ENCODE assay signal across 1 cellular context in the genomic region with DNA sequence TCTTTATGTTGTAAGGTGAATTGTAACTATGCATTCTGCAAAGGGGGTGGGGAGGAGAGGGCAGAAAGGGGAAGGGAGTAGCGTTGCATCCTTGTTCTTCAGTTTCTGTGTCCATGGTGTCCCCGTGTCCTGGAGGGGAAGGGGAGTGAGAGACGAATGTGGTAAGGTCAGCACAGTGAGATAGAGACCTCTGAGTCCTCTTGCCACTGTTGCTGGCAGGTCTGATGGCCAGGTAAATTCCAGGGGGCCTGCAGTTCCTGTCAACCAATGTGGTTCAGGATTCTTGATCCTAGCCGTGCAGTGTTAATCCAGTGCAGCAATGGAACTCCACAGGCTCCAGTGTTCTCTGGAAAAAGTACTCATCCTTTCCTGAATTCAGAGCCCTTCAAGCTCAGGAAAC.
TF ChIP-seq lines count a peak whose summit lies in the region.

No MANE protein-coding gene starts in this region.

TF ChIP-seq in SK-N-SH, 30 proteins besides CTCF, POLR2A, EP300 and RAD21 (continued from another document):
- TF ChIP-seq, protein P1, sequence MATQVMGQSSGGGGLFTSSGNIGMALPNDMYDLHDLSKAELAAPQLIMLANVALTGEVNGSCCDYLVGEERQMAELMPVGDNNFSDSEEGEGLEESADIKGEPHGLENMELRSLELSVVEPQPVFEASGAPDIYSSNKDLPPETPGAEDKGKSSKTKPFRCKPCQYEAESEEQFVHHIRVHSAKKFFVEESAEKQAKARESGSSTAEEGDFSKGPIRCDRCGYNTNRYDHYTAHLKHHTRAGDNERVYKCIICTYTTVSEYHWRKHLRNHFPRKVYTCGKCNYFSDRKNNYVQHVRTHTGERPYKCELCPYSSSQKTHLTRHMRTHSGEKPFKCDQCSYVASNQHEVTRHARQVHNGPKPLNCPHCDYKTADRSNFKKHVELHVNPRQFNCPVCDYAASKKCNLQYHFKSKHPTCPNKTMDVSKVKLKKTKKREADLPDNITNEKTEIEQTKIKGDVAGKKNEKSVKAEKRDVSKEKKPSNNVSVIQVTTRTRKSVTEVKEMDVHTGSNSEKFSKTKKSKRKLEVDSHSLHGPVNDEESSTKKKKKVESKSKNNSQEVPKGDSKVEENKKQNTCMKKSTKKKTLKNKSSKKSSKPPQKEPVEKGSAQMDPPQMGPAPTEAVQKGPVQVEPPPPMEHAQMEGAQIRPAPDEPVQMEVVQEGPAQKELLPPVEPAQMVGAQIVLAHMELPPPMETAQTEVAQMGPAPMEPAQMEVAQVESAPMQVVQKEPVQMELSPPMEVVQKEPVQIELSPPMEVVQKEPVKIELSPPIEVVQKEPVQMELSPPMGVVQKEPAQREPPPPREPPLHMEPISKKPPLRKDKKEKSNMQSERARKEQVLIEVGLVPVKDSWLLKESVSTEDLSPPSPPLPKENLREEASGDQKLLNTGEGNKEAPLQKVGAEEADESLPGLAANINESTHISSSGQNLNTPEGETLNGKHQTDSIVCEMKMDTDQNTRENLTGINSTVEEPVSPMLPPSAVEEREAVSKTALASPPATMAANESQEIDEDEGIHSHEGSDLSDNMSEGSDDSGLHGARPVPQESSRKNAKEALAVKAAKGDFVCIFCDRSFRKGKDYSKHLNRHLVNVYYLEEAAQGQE (IDR thresholded peaks at IDR 0.05; ENCODE audit: low read depth, low read length), result no peak
- TF ChIP-seq NRF1 (IDR thresholded peaks at IDR 0.05; ENCODE audit: low read depth, low read length), result no peak
- TF ChIP-seq, protein P2, sequence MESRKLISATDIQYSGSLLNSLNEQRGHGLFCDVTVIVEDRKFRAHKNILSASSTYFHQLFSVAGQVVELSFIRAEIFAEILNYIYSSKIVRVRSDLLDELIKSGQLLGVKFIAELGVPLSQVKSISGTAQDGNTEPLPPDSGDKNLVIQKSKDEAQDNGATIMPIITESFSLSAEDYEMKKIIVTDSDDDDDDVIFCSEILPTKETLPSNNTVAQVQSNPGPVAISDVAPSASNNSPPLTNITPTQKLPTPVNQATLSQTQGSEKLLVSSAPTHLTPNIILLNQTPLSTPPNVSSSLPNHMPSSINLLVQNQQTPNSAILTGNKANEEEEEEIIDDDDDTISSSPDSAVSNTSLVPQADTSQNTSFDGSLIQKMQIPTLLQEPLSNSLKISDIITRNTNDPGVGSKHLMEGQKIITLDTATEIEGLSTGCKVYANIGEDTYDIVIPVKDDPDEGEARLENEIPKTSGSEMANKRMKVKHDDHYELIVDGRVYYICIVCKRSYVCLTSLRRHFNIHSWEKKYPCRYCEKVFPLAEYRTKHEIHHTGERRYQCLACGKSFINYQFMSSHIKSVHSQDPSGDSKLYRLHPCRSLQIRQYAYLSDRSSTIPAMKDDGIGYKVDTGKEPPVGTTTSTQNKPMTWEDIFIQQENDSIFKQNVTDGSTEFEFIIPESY (IDR thresholded peaks at IDR 0.05; ENCODE audit: borderline replicate concordance, low read depth), result no peak
- no peak for TF ChIP-seq EZH2phosphoT487 (IDR thresholded peaks at IDR 0.05; ENCODE audit: borderline replicate concordance, low read depth)
- TF ChIP-seq FOXM1 (IDR thresholded peaks at IDR 0.05; ENCODE audit: low read depth), result no peak
- no peak for TF ChIP-seq NFIC (IDR thresholded peaks at IDR 0.05; ENCODE audit: borderline replicate concordance)
- TF ChIP-seq, protein P3, sequence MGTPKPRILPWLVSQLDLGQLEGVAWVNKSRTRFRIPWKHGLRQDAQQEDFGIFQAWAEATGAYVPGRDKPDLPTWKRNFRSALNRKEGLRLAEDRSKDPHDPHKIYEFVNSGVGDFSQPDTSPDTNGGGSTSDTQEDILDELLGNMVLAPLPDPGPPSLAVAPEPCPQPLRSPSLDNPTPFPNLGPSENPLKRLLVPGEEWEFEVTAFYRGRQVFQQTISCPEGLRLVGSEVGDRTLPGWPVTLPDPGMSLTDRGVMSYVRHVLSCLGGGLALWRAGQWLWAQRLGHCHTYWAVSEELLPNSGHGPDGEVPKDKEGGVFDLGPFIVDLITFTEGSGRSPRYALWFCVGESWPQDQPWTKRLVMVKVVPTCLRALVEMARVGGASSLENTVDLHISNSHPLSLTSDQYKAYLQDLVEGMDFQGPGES (IDR thresholded peaks at IDR 0.05; ENCODE audit: low read depth, low read length), result no peak
- TF ChIP-seq ELF1 (IDR thresholded peaks at IDR 0.05), result no peak
- no peak for TF ChIP-seq RFX5 (IDR thresholded peaks at IDR 0.05; ENCODE audit: low read length)
- no peak for TF ChIP-seq GATA2 (CRISPR knock-in tag; IDR thresholded peaks at IDR 0.05)
- no peak for TF ChIP-seq MEF2A (IDR thresholded peaks at IDR 0.05; ENCODE audit: borderline replicate concordance, low read depth)
- TF ChIP-seq, protein P4, sequence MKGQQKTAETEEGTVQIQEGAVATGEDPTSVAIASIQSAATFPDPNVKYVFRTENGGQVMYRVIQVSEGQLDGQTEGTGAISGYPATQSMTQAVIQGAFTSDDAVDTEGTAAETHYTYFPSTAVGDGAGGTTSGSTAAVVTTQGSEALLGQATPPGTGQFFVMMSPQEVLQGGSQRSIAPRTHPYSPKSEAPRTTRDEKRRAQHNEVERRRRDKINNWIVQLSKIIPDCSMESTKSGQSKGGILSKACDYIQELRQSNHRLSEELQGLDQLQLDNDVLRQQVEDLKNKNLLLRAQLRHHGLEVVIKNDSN (IDR thresholded peaks at IDR 0.05; ENCODE audit: borderline replicate concordance, low read depth), result no peak
